Comparison of ENCODE assay signal across 15 cellular contexts in the genomic region with DNA sequence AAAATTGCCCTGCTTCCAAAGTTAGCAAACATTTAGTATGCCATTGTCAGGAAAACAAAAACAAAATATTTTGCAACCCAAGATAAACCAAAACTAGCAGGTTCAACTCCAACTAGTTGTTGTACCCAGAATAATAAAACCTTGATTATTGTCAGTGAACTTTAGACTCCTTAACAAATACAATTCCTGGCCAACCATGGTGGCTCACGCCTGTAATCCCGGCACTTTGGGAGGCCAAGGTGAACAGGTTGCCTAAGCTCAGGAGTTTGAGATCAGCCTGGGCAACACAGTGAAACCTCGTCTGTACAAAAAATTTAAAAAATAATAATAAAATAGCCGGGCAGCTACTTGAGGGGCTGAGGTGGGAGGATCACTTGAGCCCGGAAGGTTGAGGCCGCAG. TPM values are rescaled to one million over a fixed set of nuclear protein-coding genes. Genes with fewer than 3 reads are reported as not detected.
DNase-seq lines count a peak whose midpoint lies in the region; ATAC-seq, FAIRE-seq and TF ChIP-seq lines count a peak whose summit lies in the region.
"Had no signal": no experiment of that assay in that cellular context is flagged by ENCODE, and none has a peak within 500 bp of the region (broad histone marks: within the 10 kb centered on the region; RNA-seq: fewer than 3 reads in every experiment).

No MANE protein-coding gene starts in this region.

- intact Hi-C loops in cardiac septum (cut with DNase I), result no loop called here
- intact Hi-C loops in left ventricle myocardium inferior (cut with micrococcal nuclease), result no loop called here
- intact Hi-C loops in colonic mucosa (cut with DNase I), result no loop called here
- intact Hi-C loops in transverse colon (cut with DNase I; ENCODE audit: low total_unique reads), result no loop called here
- intact Hi-C loops in activated T-helper 2 cell treated with anti-CD3 and anti-CD28 coated beads, Interferon-gamma antibody, Interleukin-2, Interleukin-4, amounts not matched to agents 10 μg/mL and 5 μg/mL and 100 μg/mL, durations not matched to agents 14 hours and 24 hours and 36 hours (cut with micrococcal nuclease), result no loop called here

- no peak for TF ChIP-seq POLR2A in transverse colon (IDR thresholded peaks at IDR 0.05)

- no peaks in the 10 kb centered on the region for H3K9me3 ChIP-seq in left ventricle myocardium inferior (replicated peaks)
- H3K9me3 ChIP-seq in colonic mucosa, result no peaks in the 10 kb centered on the region
- H3K9me3 ChIP-seq in small intestine (ENCODE audit: control insufficient read depth, low read depth), result no peaks in the 10 kb centered on the region
- H3K9me3 ChIP-seq in transverse colon, result no peaks in the 10 kb centered on the region
- H3K9me3 ChIP-seq: HAP-1 had no signal

- peaks cover 15% of the 10 kb centered on the region for H3K4me1 ChIP-seq in left ventricle myocardium inferior
- peaks cover 3% of the 10 kb centered on the region for H3K4me1 ChIP-seq in colonic mucosa
- peaks cover 5 to 13% of the 10 kb centered on the region in 2 donors for H3K4me1 ChIP-seq in small intestine (ENCODE audit: control insufficient read depth in 2 of 2, insufficient read depth in 1 of 2, low read depth in 1 of 2, low read length in 1 of 2)
- H3K4me1 ChIP-seq in transverse colon, result peaks cover 15 to 39% (median 16%) of the 10 kb centered on the region in 4 donors

- peaks cover 3% of the 10 kb centered on the region for H3K27me3 Mint-ChIP-seq in activated T-helper 2 cell treated with anti-CD3 and anti-CD28 coated beads, Interferon-gamma antibody, Interleukin-2, Interleukin-4, amounts not matched to agents 10 μg/mL and 5 μg/mL and 100 μg/mL, durations not matched to agents 14 hours and 24 hours and 36 hours (ENCODE audit: low read depth)
- no peaks in the 10 kb centered on the region for H3K27me3 Mint-ChIP-seq in osteocyte (ENCODE audit: unreplicated experiment)

- no peak for FAIRE-seq in small intestine (lab: Jason Lieb, UNC)
- FAIRE-seq: H1, HTR-8/SVneo had no signal

- H3K4me3 ChIP-seq in left ventricle myocardium inferior (no peak overlapping the region), colonic mucosa (no peak overlapping the region), small intestine (ENCODE audit: low read depth in 1 of 2, low read length in 2 of 2) (no peak overlapping the region), transverse colon (no peak overlapping the region)
- H3K4me3 ChIP-seq: HAP-1 had no signal

- TF ChIP-seq CTCF in left ventricle myocardium inferior (IDR thresholded peaks at IDR 0.05; ENCODE audit: borderline replicate concordance) (no peak), colonic mucosa (IDR thresholded peaks at IDR 0.05) (no peak), transverse colon (IDR thresholded peaks at IDR 0.05) (no peak), osteocyte (IDR thresholded peaks at IDR 0.05) (no peak)

- no peaks in the 10 kb centered on the region for H3K36me3 Mint-ChIP-seq in activated T-helper 2 cell treated with anti-CD3 and anti-CD28 coated beads, Interferon-gamma antibody, Interleukin-2, Interleukin-4, amounts not matched to agents 10 μg/mL and 5 μg/mL and 100 μg/mL, durations not matched to agents 14 hours and 24 hours and 36 hours (ENCODE audit: low read depth)
- no peaks in the 10 kb centered on the region for H3K36me3 Mint-ChIP-seq in osteocyte (ENCODE audit: unreplicated experiment)
- H3K36me3 Mint-ChIP-seq: CD14-positive monocyte; CD8-positive, alpha-beta T cell had no signal

- H3K27ac Mint-ChIP-seq in activated T-helper 2 cell treated with anti-CD3 and anti-CD28 coated beads, Interferon-gamma antibody, Interleukin-2, Interleukin-4, amounts not matched to agents 10 μg/mL and 5 μg/mL and 100 μg/mL, durations not matched to agents 14 hours and 24 hours and 36 hours, result no peak overlapping the region
- H3K27ac Mint-ChIP-seq in osteocyte (ENCODE audit: unreplicated experiment), result no peak overlapping the region
- H3K27ac Mint-ChIP-seq: CD8-positive, alpha-beta T cell had no signal

- no peaks in the 10 kb centered on the region for H3K36me3 ChIP-seq in left ventricle myocardium inferior
- no peaks in the 10 kb centered on the region for H3K36me3 ChIP-seq in colonic mucosa
- H3K36me3 ChIP-seq in small intestine (ENCODE audit: control insufficient read depth in 2 of 2, insufficient read depth in 2 of 2, low read length in 2 of 2), result no peaks in the 10 kb centered on the region
- H3K36me3 ChIP-seq in transverse colon, result no peaks in the 10 kb centered on the region
- H3K36me3 ChIP-seq: HAP-1 had no signal

- no peak overlapping the region for H3K9ac ChIP-seq in colonic mucosa (ENCODE audit: low read depth in 2 of 2, low read length in 2 of 2)

- H3K4me3 Mint-ChIP-seq in activated T-helper 2 cell treated with anti-CD3 and anti-CD28 coated beads, Interferon-gamma antibody, Interleukin-2, Interleukin-4, amounts not matched to agents 10 μg/mL and 5 μg/mL and 100 μg/mL, durations not matched to agents 14 hours and 24 hours and 36 hours (ENCODE audit: low read depth), result no peak overlapping the region
- H3K4me3 Mint-ChIP-seq in osteocyte (ENCODE audit: unreplicated experiment), result no peak overlapping the region
- H3K4me3 Mint-ChIP-seq: CD14-positive monocyte; CD8-positive, alpha-beta T cell had no signal

- no peaks in the 10 kb centered on the region for H3K27me3 ChIP-seq in left ventricle myocardium inferior (ENCODE audit: low read depth)
- H3K27me3 ChIP-seq in colonic mucosa, result no peaks in the 10 kb centered on the region
- H3K27me3 ChIP-seq in small intestine (ENCODE audit: control insufficient read depth in 2 of 2, insufficient read depth in 2 of 2, low read length in 2 of 2), result no peaks in the 10 kb centered on the region
- no peaks in the 10 kb centered on the region for H3K27me3 ChIP-seq in transverse colon

- H3K27ac ChIP-seq in left ventricle myocardium inferior (replicated peaks) (no peak overlapping the region), colonic mucosa (peak overlapping the region; percentile 28), small intestine (ENCODE audit: low read depth in 1 of 2, low read length in 1 of 2) (no peak overlapping the region), transverse colon (peak overlapping the region; percentile 31 to 52 (median 50))
- H3K27ac ChIP-seq: 22Rv1 had no signal

- WGBS in small intestine, 3 donors, result 61 to 79% (median 70%) methylated on average over 6 of the region's 6 CpGs
- 68 to 80% methylated on average over 6 of the region's 6 CpGs for WGBS in transverse colon (ENCODE audit: low coverage in 1 of 2), 2 donors

- DNase-seq in cardiac septum (ENCODE audit: low spot score), result peak; percentile 20
- no peak for DNase-seq in left ventricle myocardium inferior
- no peak for DNase-seq in colonic mucosa
- DNase-seq in small intestine, result peak; percentile 84
- peak; percentile 44 for DNase-seq in transverse colon
- DNase-seq in activated T-helper 2 cell treated with anti-CD3 and anti-CD28 coated beads, Interferon-gamma antibody, Interleukin-2, Interleukin-4, amounts not matched to agents 10 μg/mL and 5 μg/mL and 100 μg/mL, durations not matched to agents 14 hours and 24 hours and 36 hours (ENCODE audit: low spot score), result no peak
- no peak for DNase-seq in osteocyte (ENCODE audit: extremely low spot score, unreplicated experiment)
- DNase-seq: CD8-positive, alpha-beta T cell; DMS 273 treated with DMSO at 0.1 percent for 48 hours had no signal

- H3K4me1 Mint-ChIP-seq in activated T-helper 2 cell treated with anti-CD3 and anti-CD28 coated beads, Interferon-gamma antibody, Interleukin-2, Interleukin-4, amounts not matched to agents 10 μg/mL and 5 μg/mL and 100 μg/mL, durations not matched to agents 14 hours and 24 hours and 36 hours (ENCODE audit: low read depth), result no peaks in the 10 kb centered on the region
- peaks cover 13% of the 10 kb centered on the region for H3K4me1 Mint-ChIP-seq in osteocyte (ENCODE audit: unreplicated experiment)

- TF ChIP-seq EP300 in transverse colon (IDR thresholded peaks at IDR 0.05; ENCODE audit: low read depth), result no peak

- H3K9me3 Mint-ChIP-seq in activated T-helper 2 cell treated with anti-CD3 and anti-CD28 coated beads, Interferon-gamma antibody, Interleukin-2, Interleukin-4, amounts not matched to agents 10 μg/mL and 5 μg/mL and 100 μg/mL, durations not matched to agents 14 hours and 24 hours and 36 hours, result no peaks in the 10 kb centered on the region
- no peaks in the 10 kb centered on the region for H3K9me3 Mint-ChIP-seq in osteocyte (ENCODE audit: unreplicated experiment)
- H3K9me3 Mint-ChIP-seq: CD14-positive monocyte; CD8-positive, alpha-beta T cell had no signal

- in situ Hi-C loops in transverse colon (cut with MboI; ENCODE audit: low pct_ligation_motif_present in 1 of 4, low pct_unique_long_range_greater_than_20kb in 1 of 4, low sequenced_read_pairs in 3 of 4), result no loop called here

- ATAC-seq in GM19452 (IDR thresholded peaks at IDR 0.05; ENCODE audit: unreplicated experiment), result no peak
- ATAC-seq: CD8-positive, alpha-beta T cell had no signal

RNA-seq across cellular contexts. Expression of gene EPCAM, which starts 53.6 kb away (rescaled TPM):
- total RNA-seq in cardiac septum, result 0.19 TPM
- not detected for total RNA-seq in left ventricle myocardium inferior
- total RNA-seq in colonic mucosa, result 1,000 to 10,000 TPM; 1,354 to 1,578 TPM
- 100 to 1,000 TPM; 580 to 727 (median 671) TPM for polyA plus RNA-seq in small intestine
- 100 to 1,000 TPM; 238 to 988 (median 646) TPM for total RNA-seq in transverse colon
- total RNA-seq in activated T-helper 2 cell treated with anti-CD3 and anti-CD28 coated beads, Interferon-gamma antibody, Interleukin-2, Interleukin-4, amounts not matched to agents 10 μg/mL and 5 μg/mL and 100 μg/mL, durations not matched to agents 14 hours and 24 hours and 36 hours, result 0.11 and 0.51 TPM in 2 replicates
- total RNA-seq in osteocyte, result 1.1 and 2.4 TPM in 2 replicates
- total RNA-seq: CD8-positive, alpha-beta T cell had no signal
- polyA plus RNA-seq: CD14-positive monocyte had no signal

Comparison
In these comparisons a context has a peak if more than half of its experiments do, and no peak if none do; other contexts are left out.
1. DNase-seq: peak in cardiac septum (single experiment), small intestine (single experiment) and transverse colon (single experiment); none in left ventricle myocardium inferior (single experiment), colonic mucosa (single experiment), activated T-helper 2 cell treated with anti-CD3 and anti-CD28 coated beads, Interferon-gamma antibody, Interleukin-2, Interleukin-4, amounts not matched to agents 10 μg/mL and 5 μg/mL and 100 μg/mL, durations not matched to agents 14 hours and 24 hours and 36 hours (single experiment) and osteocyte (single experiment).
2. H3K27ac ChIP-seq: peak in colonic mucosa (single experiment) and transverse colon (4 of 4); none in left ventricle myocardium inferior (single experiment) and small intestine (0 of 2).
3. RNA of gene EPCAM, which starts 53.6 kb away (total RNA-seq): 1,354 to 1,578 TPM in colonic mucosa and 238 to 988 TPM in transverse colon; 1.1 to 2.4 TPM in osteocyte, 0.19 TPM in cardiac septum (single experiment), 0.11 to 0.51 TPM in activated T-helper 2 cell treated with anti-CD3 and anti-CD28 coated beads, Interferon-gamma antibody, Interleukin-2, Interleukin-4, amounts not matched to agents 10 μg/mL and 5 μg/mL and 100 μg/mL, durations not matched to agents 14 hours and 24 hours and 36 hours and not detected in left ventricle myocardium inferior (single experiment); every median in the first group is over 10 times any median in the second.